ENCODE assay signal across 21 cellular contexts in genomic region chr14:78829274-78829673, GRCh38.
DNase-seq lines count a peak whose midpoint lies in the region; ATAC-seq and TF ChIP-seq lines count a peak whose summit lies in the region.
"Had no signal": no experiment of that assay in that cellular context is flagged by ENCODE, and none has a peak within 500 bp of the region (broad histone marks: within the 10 kb centered on the region; RNA-seq: fewer than 3 reads in every experiment).

No MANE protein-coding gene starts in this region.

- TF ChIP-seq CTCF in osteoblast (IDR thresholded peaks at IDR 0.05; ENCODE audit: extremely low read depth, low read depth, low read length) (no peak), suprapubic skin (IDR thresholded peaks at IDR 0.05) (no peak)

- H3K4me3 ChIP-seq in osteoblast (ENCODE audit: insufficient read depth, low read length) = no peak overlapping the region
- H3K4me3 ChIP-seq in suprapubic skin = no peak overlapping the region
- H3K4me3 ChIP-seq: BLaER1 treated with 17β-estradiol and CSF1 and Interleukin-3, amounts not matched to agents 10 nM and 100 nM; HAP-1 had no signal

- no peak overlapping the region for H3K4me2 ChIP-seq in osteoblast (ENCODE audit: insufficient read depth, low read length)
- H3K4me2 ChIP-seq: BLaER1 treated with 17β-estradiol and CSF1 and Interleukin-3, amounts not matched to agents 10 nM and 100 nM had no signal

- H4K20me1 ChIP-seq in osteoblast (ENCODE audit: insufficient read depth, low read length) = no peaks in the 10 kb centered on the region
- H4K20me1 ChIP-seq: BLaER1 treated with 17β-estradiol and CSF1 and Interleukin-3, amounts not matched to agents 10 nM and 100 nM had no signal

- no peaks in the 10 kb centered on the region for H3K27me3 ChIP-seq in osteoblast (ENCODE audit: insufficient read depth, low read length)
- no peaks in the 10 kb centered on the region for H3K27me3 ChIP-seq in suprapubic skin
- H3K27me3 ChIP-seq: BLaER1 treated with 17β-estradiol and CSF1 and Interleukin-3, amounts not matched to agents 10 nM and 100 nM had no signal

- no peaks in the 10 kb centered on the region for H3K79me2 ChIP-seq in osteoblast (ENCODE audit: insufficient read depth, low read length)

- DNase-seq in osteoblast (ENCODE audit: insufficient read length, low spot score, missing footprints) = no peak
- DNase-seq in suprapubic skin (ENCODE audit: low spot score in 2 of 2) = no peak
- no peak for DNase-seq in HEK293T (ENCODE audit: extremely low spot score)
- no peak for DNase-seq in SK-N-DZ (ENCODE audit: low spot score)
- DNase-seq: 8988T, DMS 273 treated with DMSO at 0.1 percent for 48 hours, MM.1S, NCI-H1105 treated with DMSO at 0.1 percent for 48 hours, NCI-H187 treated with DMSO at 0.1 percent for 48 hours, NCI-H446 treated with DMSO at 0.1 percent for 48 hours, NCI-H748 treated with DMSO at 0.1 percent for 48 hours, Right ventricle myocardium superior, T-helper 17 cell had no signal

- no peak overlapping the region for H3K27ac ChIP-seq in osteoblast (ENCODE audit: low read depth, low read length)
- H3K27ac ChIP-seq in suprapubic skin = no peak overlapping the region
- H3K27ac ChIP-seq: BLaER1 treated with 17β-estradiol and CSF1 and Interleukin-3, amounts not matched to agents 10 nM and 100 nM had no signal

- H3K4me1 ChIP-seq in osteoblast (ENCODE audit: insufficient read depth, low read length) = no peaks in the 10 kb centered on the region
- H3K4me1 ChIP-seq in suprapubic skin = no peaks in the 10 kb centered on the region
- H3K4me1 ChIP-seq: BLaER1 treated with 17β-estradiol and CSF1 and Interleukin-3, amounts not matched to agents 10 nM and 100 nM; HAP-1 had no signal

- no peak for TF ChIP-seq EP300 in suprapubic skin (IDR thresholded peaks at IDR 0.05)

- H3K9me3 ChIP-seq in osteoblast (ENCODE audit: low read depth, low read length) (no peaks in the 10 kb centered on the region), suprapubic skin (no peaks in the 10 kb centered on the region)
- H3K9me3 ChIP-seq: BLaER1 treated with 17β-estradiol and CSF1 and Interleukin-3, amounts not matched to agents 10 nM and 100 nM; HAP-1 had no signal

- CTCF ChIA-PET in HEK293T (lab: Yijun Ruan, JAX) = no interaction called here

- POLR2A ChIA-PET in HEK293T (lab: Yijun Ruan, JAX) = no interaction called here

- peak; percentile 88 for ATAC-seq in GM18508 (IDR thresholded peaks at IDR 0.05; ENCODE audit: insufficient read depth, unreplicated experiment)
- ATAC-seq in GM19463 (IDR thresholded peaks at IDR 0.05; ENCODE audit: unreplicated experiment) = peak; percentile 89
- peak; percentile 76 for ATAC-seq in HG02970 (IDR thresholded peaks at IDR 0.05; ENCODE audit: low FRiP score, unreplicated experiment)
- ATAC-seq in HG03378 (IDR thresholded peaks at IDR 0.05; ENCODE audit: unreplicated experiment) = peak; percentile 66
- ATAC-seq: Panc1, SK-N-SH treated with all-trans-retinoic acid at 6 μM for 48 hours, T-helper 17 cell had no signal

- no peaks in the 10 kb centered on the region for H3K36me3 ChIP-seq in osteoblast (ENCODE audit: insufficient read depth, low read length)
- no peaks in the 10 kb centered on the region for H3K36me3 ChIP-seq in suprapubic skin
- H3K36me3 ChIP-seq: BLaER1 treated with 17β-estradiol and CSF1 and Interleukin-3, amounts not matched to agents 10 nM and 100 nM; HAP-1 had no signal

- TF ChIP-seq POLR2A in suprapubic skin (IDR thresholded peaks at IDR 0.05) = no peak

- no peak overlapping the region for H2AFZ ChIP-seq in osteoblast (ENCODE audit: low read length)

- 86% methylated on average over 1 of the region's 1 CpG for WGBS in suprapubic skin

TF ChIP-seq in HEK293T, 16 proteins besides CTCF, POLR2A, EP300 and RAD21:
- TF ChIP-seq CTBP1 (IDR thresholded peaks at IDR 0.05; ENCODE audit: borderline replicate concordance) = no peak
- TF ChIP-seq, protein P1, sequence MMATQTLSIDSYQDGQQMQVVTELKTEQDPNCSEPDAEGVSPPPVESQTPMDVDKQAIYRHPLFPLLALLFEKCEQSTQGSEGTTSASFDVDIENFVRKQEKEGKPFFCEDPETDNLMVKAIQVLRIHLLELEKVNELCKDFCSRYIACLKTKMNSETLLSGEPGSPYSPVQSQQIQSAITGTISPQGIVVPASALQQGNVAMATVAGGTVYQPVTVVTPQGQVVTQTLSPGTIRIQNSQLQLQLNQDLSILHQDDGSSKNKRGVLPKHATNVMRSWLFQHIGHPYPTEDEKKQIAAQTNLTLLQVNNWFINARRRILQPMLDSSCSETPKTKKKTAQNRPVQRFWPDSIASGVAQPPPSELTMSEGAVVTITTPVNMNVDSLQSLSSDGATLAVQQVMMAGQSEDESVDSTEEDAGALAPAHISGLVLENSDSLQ (IDR thresholded peaks at IDR 0.05) = no peak
- no peak for TF ChIP-seq ZNF384 (IDR thresholded peaks at IDR 0.05)
- no peak for TF ChIP-seq L3MBTL2 (conservative IDR thresholded peaks at IDR 0.05)
- no peak for TF ChIP-seq HDGF (IDR thresholded peaks at IDR 0.05; ENCODE audit: borderline replicate concordance)
- no peak for TF ChIP-seq FOXM1 (IDR thresholded peaks at IDR 0.05; ENCODE audit: borderline replicate concordance)
- TF ChIP-seq FOXA1 (IDR thresholded peaks at IDR 0.05) = no peak
- no peak for TF ChIP-seq ELF4 (IDR thresholded peaks at IDR 0.05)
- TF ChIP-seq NFRKB (IDR thresholded peaks at IDR 0.05) = no peak
- no peak for TF ChIP-seq SUZ12 (IDR thresholded peaks at IDR 0.05)
- TF ChIP-seq LEF1 (IDR thresholded peaks at IDR 0.05; ENCODE audit: borderline replicate concordance) = no peak
- TF ChIP-seq FOXK2 (IDR thresholded peaks at IDR 0.05) = no peak
